8 cellular contexts compared by ENCODE assay signal in genomic region chrX:119605398-119605738, GRCh38. TPM values are rescaled to one million over a fixed set of nuclear protein-coding genes. Genes with fewer than 3 reads are reported as not detected.
DNase-seq lines count a peak whose midpoint lies in the region; ATAC-seq, FAIRE-seq and TF ChIP-seq lines count a peak whose summit lies in the region.

No MANE protein-coding gene starts in this region.

- no peaks in the 10 kb centered on the region for H3K9me3 Mint-ChIP-seq in Caco-2 (ENCODE audit: unreplicated experiment)
- H3K9me3 Mint-ChIP-seq in HFFc6, result no peaks in the 10 kb centered on the region
- H3K9me3 Mint-ChIP-seq in nephron, result peaks cover 6% of the 10 kb centered on the region

- H3K27ac Mint-ChIP-seq in Caco-2 (ENCODE audit: unreplicated experiment) (peak overlapping the region; percentile 76), HFFc6 (peak overlapping the region; percentile 70), T-helper 17 cell (peak overlapping the region; percentile 91), nephron (peak overlapping the region; percentile 77 to 93 (median 91))

- ATAC-seq in T-helper 17 cell, result peak; percentile 1
- ATAC-seq in esophagus mucosa, result peak; percentile 48

- no peaks in the 10 kb centered on the region for H3K9me3 ChIP-seq in Caco-2
- no peaks in the 10 kb centered on the region for H3K9me3 ChIP-seq in T-helper 17 cell (ENCODE audit: control insufficient read depth, low read length, poor library complexity, severe bottlenecking)

- BruUV-seq in Caco-2 (replicated peaks; lab: Mats Ljungman, UMichigan), result no TSS peak

- H3K27me3 Mint-ChIP-seq in Caco-2 (ENCODE audit: insufficient read depth, unreplicated experiment) (no peaks in the 10 kb centered on the region), HFFc6 (ENCODE audit: insufficient read depth) (0 out of 2 replicates have a peak, but pooled peaks cover 2% of the 10 kb centered on the region), T-helper 17 cell (no peaks in the 10 kb centered on the region), nephron (ENCODE audit: low read depth) (no peaks in the 10 kb centered on the region)

- H3K27me3 ChIP-seq in Caco-2 (replicated peaks; ENCODE audit: control insufficient read depth, insufficient read depth, low read length), result no peaks in the 10 kb centered on the region

- H3K4me3 Mint-ChIP-seq in Caco-2 (ENCODE audit: unreplicated experiment) (peak overlapping the region; percentile 94), HFFc6 (peak overlapping the region; percentile 94), T-helper 17 cell (peak overlapping the region; percentile 93), nephron (peak overlapping the region; percentile 96 to 97 (median 96))

- H3K4me3 ChIP-seq in Caco-2 (ENCODE audit: low read depth, low read length), result peak overlapping the region; percentile 95

- no peaks in the 10 kb centered on the region for H3K4me1 Mint-ChIP-seq in Caco-2 (ENCODE audit: low read depth, unreplicated experiment)
- H3K4me1 Mint-ChIP-seq in HFFc6 (ENCODE audit: low read depth), result peaks cover 22% of the 10 kb centered on the region
- peaks cover 16% of the 10 kb centered on the region for H3K4me1 Mint-ChIP-seq in T-helper 17 cell
- peaks cover 18% of the 10 kb centered on the region for H3K4me1 Mint-ChIP-seq in nephron

- H3K36me3 Mint-ChIP-seq in Caco-2 (ENCODE audit: insufficient read depth, unreplicated experiment), result peaks cover 14% of the 10 kb centered on the region
- 0 out of 2 replicates have a peak, but pooled peaks cover 4% of the 10 kb centered on the region for H3K36me3 Mint-ChIP-seq in HFFc6 (ENCODE audit: low read depth)
- H3K36me3 Mint-ChIP-seq in T-helper 17 cell (ENCODE audit: low read depth), result no peaks in the 10 kb centered on the region
- peaks cover 4% of the 10 kb centered on the region for H3K36me3 Mint-ChIP-seq in nephron (ENCODE audit: low read depth)

- intact Hi-C loops in Caco-2 (cut with micrococcal nuclease; ENCODE audit: unreplicated experiment), result loop anchor here (10.0 kb wide), 1 partner anchor 91 kb away; no protein-coding TSS in a partner anchor

- H3K36me3 ChIP-seq in Caco-2 (ENCODE audit: control insufficient read depth, insufficient read depth, low read length), result no peaks in the 10 kb centered on the region

- H3K4me1 ChIP-seq in Caco-2, result no peaks in the 10 kb centered on the region

- CTCF ChIA-PET in Caco-2 (lab: Charles Lee), result interaction anchor here (0.6 to 0.7 kb wide), 3 partner anchors 123 to 176 kb away, joined by 3 to 13 read pairs (median 5); partner anchors contain the start of gene SLC25A5

- DNase-seq in Caco-2 (no peak), HFFc6 (no peak), T-helper 17 cell (peak in 1 of 3 donors; percentile 10), RCC 7860 (ENCODE audit: low spot score) (no peak), hepatic stellate cell (ENCODE audit: low spot score) (no peak), NCI-H2107 treated with DMSO at 0.1 percent for 48 hours (lab: John Stamatoyannopoulos, UW; ENCODE audit: unreplicated experiment) (no peak)

- TF ChIP-seq CTCF in Caco-2 (IDR thresholded peaks at IDR 0.05; ENCODE audit: insufficient read depth in 1 of 2, low read depth in 1 of 2, low read length in 1 of 2, severe bottlenecking in 1 of 2, unreplicated experiment in 1 of 2) (no peak), HFFc6 (IDR thresholded peaks at IDR 0.05) (no peak), nephron (IDR thresholded peaks at IDR 0.05; ENCODE audit: unreplicated experiment in 3 of 3) (no peak)

- POLR2A ChIA-PET in Caco-2 (lab: Charles Lee), result interaction anchor here (0.7 to 1.0 kb wide), 2 partner anchors 30 to 85 kb away, joined by 4 to 10 read pairs; no protein-coding TSS in a partner anchor

- no peak for FAIRE-seq in RCC 7860 (lab: Jason Lieb, UNC)

RNA-seq across cellular contexts. Expression of gene NKRF, which starts 0.9 kb away (rescaled TPM):
- total RNA-seq in Caco-2 (2022), result 14.4 and 16.6 TPM in 2 replicates
- total RNA-seq in HFFc6 (2021; fragmentation: NEBNext Ultra II Directional; extraction: Animal tissue kit (Norgen Biotek cat#: 25700)), result 10 to 100 TPM in 1 of 6 experiments, 1 to 10 TPM in 5; 7.5 to 10.6 (median 8.9) TPM
- 10 to 100 TPM in 1 of 2 donors, 1 to 10 TPM in 1; 9.9 to 10.8 TPM for total RNA-seq in T-helper 17 cell
- 7.5 TPM for total RNA-seq in esophagus mucosa

RNA-seq across cellular contexts. Expression of gene UBE2A, which starts 31.0 kb away (rescaled TPM):
- 49.6 and 52.9 TPM in 2 replicates for total RNA-seq in Caco-2 (2022)
- total RNA-seq in HFFc6 (2021; fragmentation: NEBNext Ultra II Directional; extraction: Animal tissue kit (Norgen Biotek cat#: 25700)), result 10 to 100 TPM; 83.5 to 99.4 (median 94.4) TPM
- 10 to 100 TPM; 75.3 to 87.2 TPM for total RNA-seq in T-helper 17 cell
- total RNA-seq in esophagus mucosa, result 44.7 TPM

RNA-seq across cellular contexts. Expression of gene STEEP1, which starts 40.2 kb away (rescaled TPM):
- total RNA-seq in Caco-2 (2022) (22.7 and 29.2 TPM in 2 replicates), T-helper 17 cell (10 to 100 TPM; 21.3 to 23.8 TPM), esophagus mucosa (13.5 TPM)
- total RNA-seq in HFFc6 (2021; fragmentation: NEBNext Ultra II Directional; extraction: Animal tissue kit (Norgen Biotek cat#: 25700)), result 10 to 100 TPM; 23.2 to 28.8 (median 24.4) TPM
